ENCODE assay signal across 28 cellular contexts in the genomic region with DNA sequence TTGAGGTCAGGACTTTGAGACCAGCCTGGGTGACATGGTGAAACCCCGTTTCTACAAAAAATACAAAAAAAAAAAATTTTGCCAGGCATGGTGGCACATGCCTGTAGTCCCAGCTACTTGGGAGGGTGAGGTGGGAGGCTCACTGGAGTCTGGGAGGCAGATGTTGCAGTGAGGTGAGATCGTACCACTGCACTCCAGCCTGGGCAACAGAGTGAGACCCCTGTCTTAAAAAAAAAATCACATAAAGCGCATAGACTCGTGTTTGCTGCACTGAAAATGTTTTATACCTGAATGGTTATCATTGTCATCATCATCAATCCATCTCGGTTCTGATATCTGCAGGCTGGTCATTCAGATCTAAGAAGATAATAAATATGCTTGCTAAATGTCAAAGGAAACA.
"Had no signal": no experiment of that assay in that cellular context is flagged by ENCODE, and none has a peak within 500 bp of the region (broad histone marks: within the 10 kb centered on the region; RNA-seq: fewer than 3 reads in every experiment).

No MANE protein-coding gene starts in this region.

- H3K27ac ChIP-seq: brain microvascular endothelial cell, SJSA1 had no signal

- H3K9me3 ChIP-seq: MG63, SJSA1, SK-N-SH had no signal

- H3K36me3 ChIP-seq: brain microvascular endothelial cell, MG63, SJSA1 had no signal

- H3K4me2 ChIP-seq: SK-N-SH had no signal

- H3K9ac ChIP-seq: SK-N-SH had no signal

- H3K27me3 ChIP-seq: brain microvascular endothelial cell, MG63, SJSA1 had no signal

- ATAC-seq: activated CD8-positive, alpha-beta T cell treated with anti-CD3 and anti-CD28 coated beads, Interleukin-2, amount 10 ng/mL, durations not matched to agents 7 days and 5 days; Panc1 had no signal

- DNase-seq: activated CD4-positive, alpha-beta T cell treated with anti-CD3 and anti-CD28 coated beads, Interleukin-2, amount 10 ng/mL, durations not matched to agents 24 days and 14 days; activated CD4-positive, alpha-beta T cell treated with anti-CD3 and anti-CD28 coated beads, Interleukin-2, amount 50 U/mL, for 4 hours; activated CD8-positive, alpha-beta T cell treated with anti-CD3 and anti-CD28 coated beads, Interleukin-2, amount 10 ng/mL, durations not matched to agents 7 days and 5 days; activated effector memory CD4-positive, alpha-beta T cell treated with anti-CD3 and anti-CD28 coated beads, Interleukin-2, amount 50 U/mL, for 16 hours; activated naive CD4-positive, alpha-beta T cell; activated naive CD4-positive, alpha-beta T cell treated with anti-CD3 and anti-CD28 coated beads, Interleukin-2, amount 50 U/mL, for 16 hours; activated naive CD8-positive, alpha-beta T cell treated with anti-CD3 and anti-CD28 coated beads for 36 hours; activated T-cell treated with anti-CD3 and anti-CD28 coated beads for 4 hours; activated T-cell treated with anti-CD3 and anti-CD28 coated beads, Interleukin-2, amount 50 U/mL, for 48 hours; amniotic stem cell; aorta; brain microvascular endothelial cell; central memory CD4-positive, alpha-beta T cell; Kasumi-1; KG1; MG63; NCI-H1048; NCI-H1436 treated with DMSO at 0.1 percent for 48 hours; NCI-H1694 treated with DMSO at 0.1 percent for 48 hours; NCI-H345; NCI-H526; NCI-H748 treated with DMSO at 0.1 percent for 48 hours; NK-92 treated with Interleukin-12 subunit alpha and Interleukin-12 subunit beta, amount 100 ng/mL, for 24 hours; SHP77 treated with DMSO at 0.1 percent for 48 hours; SK-N-SH had no signal

- H3K9me2 ChIP-seq: SK-N-SH had no signal

- H3K4me3 ChIP-seq: MG63, SJSA1 had no signal

- FAIRE-seq: TTC549 had no signal
